Comparison of ENCODE assay signal across 1 cellular context in genomic region chr14:73997944-73998451, GRCh38.
TF ChIP-seq lines count a peak whose summit lies in the region.

No MANE protein-coding gene starts in this region.

TF ChIP-seq in liver, 16 proteins besides CTCF, POLR2A, EP300 and RAD21 (continued from another document):
- TF ChIP-seq REST (IDR thresholded peaks at IDR 0.05) (no peak), GABPA (IDR thresholded peaks at IDR 0.05 in 1 of 2, conservative IDR thresholded peaks at IDR 0.05 in 1 of 2) (no peak), ZBTB33 (IDR thresholded peaks at IDR 0.05) (no peak), NR2F2 (IDR thresholded peaks at IDR 0.05) (no peak), MAX (IDR thresholded peaks at IDR 0.05) (no peak), FOXA2 (IDR thresholded peaks at IDR 0.05) (no peak), RXRA (IDR thresholded peaks at IDR 0.05) (no peak), TAF1 (conservative IDR thresholded peaks at IDR 0.05) (no peak), ATF3 (IDR thresholded peaks at IDR 0.05) (no peak)
